Comparison of ENCODE assay signal across 10 cellular contexts in the genomic region with DNA sequence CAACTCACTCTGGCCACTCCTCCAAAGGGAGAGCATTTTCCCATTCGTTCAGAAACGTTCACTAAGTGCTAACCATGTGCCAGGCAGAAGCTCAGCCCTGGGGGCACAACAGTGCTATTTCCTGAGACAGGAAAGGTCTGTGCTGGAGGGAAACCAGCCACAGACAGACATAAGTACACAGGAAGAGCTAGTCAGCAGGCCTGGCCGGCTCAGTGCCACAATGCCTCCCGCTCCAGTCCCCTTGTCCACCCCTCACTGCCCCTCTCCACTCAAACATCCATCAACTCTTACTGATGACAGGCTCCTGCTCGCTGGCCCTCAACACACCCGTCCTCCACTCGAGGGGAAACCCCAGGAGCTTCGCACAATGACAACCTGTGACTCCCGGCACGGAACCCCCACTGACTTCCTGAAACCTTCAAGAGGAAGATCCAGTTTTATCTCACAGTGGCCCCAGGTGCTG. TPM values are rescaled to one million over a fixed set of nuclear protein-coding genes. Genes with fewer than 3 reads are reported as not detected.
DNase-seq lines count a peak whose midpoint lies in the region; ATAC-seq and TF ChIP-seq lines count a peak whose summit lies in the region.
"Had no signal": no experiment of that assay in that cellular context is flagged by ENCODE, and none has a peak within 500 bp of the region (broad histone marks: within the 10 kb centered on the region; RNA-seq: fewer than 3 reads in every experiment).

No MANE protein-coding gene starts in this region.

- H3K27me3 Mint-ChIP-seq in activated naive CD8-positive, alpha-beta T cell treated with anti-CD3 and anti-CD28 coated beads for 36 hours = no peaks in the 10 kb centered on the region

- no peak overlapping the region for H3K4me3 ChIP-seq in BJ (ENCODE audit: low read depth, low read length)

- no peaks in the 10 kb centered on the region for H3K27me3 ChIP-seq in BJ (ENCODE audit: control insufficient read depth, insufficient read depth, low read length)

- POLR2A ChIA-PET in BJ (lab: Charles Lee) = no interaction called here

- no peak overlapping the region for H3K4me3 Mint-ChIP-seq in activated naive CD8-positive, alpha-beta T cell treated with anti-CD3 and anti-CD28 coated beads for 36 hours

- no peaks in the 10 kb centered on the region for H3K36me3 ChIP-seq in BJ (ENCODE audit: control insufficient read depth, insufficient read depth, low read length)

- peak overlapping the region; percentile 9 for H3K27ac Mint-ChIP-seq in activated naive CD8-positive, alpha-beta T cell treated with anti-CD3 and anti-CD28 coated beads for 36 hours

- CTCF ChIA-PET in BJ (lab: Yijun Ruan, JAX) = interaction anchor here (0.7 to 2.1 kb wide), 6 partner anchors 11 to 31 kb away, joined by 3 to 7 read pairs (median 4); a partner anchor contains a TSS

- no peak for TF ChIP-seq CTCF in BJ (IDR thresholded peaks at IDR 0.05; ENCODE audit: insufficient read depth, low read depth, low read length)

- peaks cover 13% of the 10 kb centered on the region for H3K4me1 Mint-ChIP-seq in activated naive CD8-positive, alpha-beta T cell treated with anti-CD3 and anti-CD28 coated beads for 36 hours

- DNase-seq in BJ (ENCODE audit: low read depth) (peak; percentile 47), GM19238 (ENCODE audit: insufficient read length, low spot score) (peak; percentile 46), left kidney (ENCODE audit: low read depth, low spot score) (peak; percentile 23), NCI-H82 (lab: John Stamatoyannopoulos, UW) (no peak), cerebellar cortex (ENCODE audit: low spot score) (no peak), SW480 (ENCODE audit: low spot score) (no peak)
- DNase-seq in activated naive CD8-positive, alpha-beta T cell treated with anti-CD3 and anti-CD28 coated beads for 36 hours = no peak
- DNase-seq: activated CD4-positive, CD25-positive, alpha-beta regulatory T cell treated with anti-CD3 and anti-CD28 coated beads, Interleukin-2, amount 50 U/mL, for 72 hours; DMS79 treated with DMSO at 0.1 percent for 48 hours had no signal

- ATAC-seq in GM18520 (IDR thresholded peaks at IDR 0.05; ENCODE audit: unreplicated experiment) = no peak

- no peaks in the 10 kb centered on the region for H3K9me3 Mint-ChIP-seq in activated naive CD8-positive, alpha-beta T cell treated with anti-CD3 and anti-CD28 coated beads for 36 hours

- peaks cover 48% of the 10 kb centered on the region for H3K36me3 Mint-ChIP-seq in activated naive CD8-positive, alpha-beta T cell treated with anti-CD3 and anti-CD28 coated beads for 36 hours

RNA-seq across cellular contexts. Expression of a gene that starts 11.3 kb away (rescaled TPM):
- 7.2 and 11.3 TPM in 2 replicates for polyA plus RNA-seq in BJ (2011; rRNA removed)
- 2.7 and 6.3 TPM in 2 replicates for polyA minus RNA-seq in BJ (2011; rRNA and poly(A)+ RNA removed)
- total RNA-seq in activated naive CD8-positive, alpha-beta T cell treated with anti-CD3 and anti-CD28 coated beads for 36 hours = 1 to 10 TPM; 2.0 to 2.5 TPM

RNA-seq across cellular contexts. Expression of a gene that starts 48.2 kb away (rescaled TPM):
- 11.5 and 19.5 TPM in 2 replicates for polyA plus RNA-seq in BJ (2011; rRNA removed)
- 15.2 and 19.5 TPM in 2 replicates for polyA minus RNA-seq in BJ (2011; rRNA and poly(A)+ RNA removed)
- 100 to 1,000 TPM; 147 to 165 TPM for total RNA-seq in activated naive CD8-positive, alpha-beta T cell treated with anti-CD3 and anti-CD28 coated beads for 36 hours

RNA-seq across cellular contexts. Expression of a gene that starts 48.5 kb away (rescaled TPM):
- 0.61 and 0.75 TPM in 2 replicates for polyA plus RNA-seq in BJ (2011; rRNA removed)
- 0.24 and 0.67 TPM in 2 replicates for polyA minus RNA-seq in BJ (2011; rRNA and poly(A)+ RNA removed)
- total RNA-seq in activated naive CD8-positive, alpha-beta T cell treated with anti-CD3 and anti-CD28 coated beads for 36 hours = 1 to 10 TPM; 7.3 to 7.7 TPM

Comparison
In these comparisons a context has a peak if more than half of its experiments do, and no peak if none do; other contexts are left out.
1. DNase-seq: peak in BJ (single experiment), GM19238 (single experiment) and left kidney (single experiment); none in activated naive CD8-positive, alpha-beta T cell treated with anti-CD3 and anti-CD28 coated beads for 36 hours (single experiment), NCI-H82 (single experiment), cerebellar cortex (single experiment) and SW480 (single experiment).